ENCODE assay signal across 5 cellular contexts in the genomic region with DNA sequence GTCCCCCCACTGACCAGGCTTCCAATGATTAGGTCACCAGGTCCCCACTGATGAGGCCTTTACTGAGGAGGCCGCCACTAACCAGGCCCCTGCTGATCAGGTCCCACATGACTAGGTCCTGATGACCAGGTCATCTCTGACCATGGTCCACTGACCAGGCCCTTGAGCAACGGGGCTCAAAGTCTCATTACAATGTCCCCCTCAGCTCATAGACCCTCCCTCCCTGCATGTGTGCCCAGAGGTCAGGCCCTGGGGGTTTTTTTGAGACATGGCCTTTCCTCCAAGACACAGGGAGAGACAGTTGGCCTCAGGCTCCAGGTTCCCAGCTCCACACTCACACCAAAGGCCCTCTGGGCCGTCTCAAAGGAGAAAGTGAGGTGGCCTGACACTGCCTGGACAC.
A peak's percentile ranks its signal among the peaks of the same experiment; 100 is the strongest.
DNase-seq lines count a peak whose midpoint lies in the region; FAIRE-seq and TF ChIP-seq lines count a peak whose summit lies in the region.
"Not testable (repeated sequence)": the region's sequence is repeated elsewhere in the genome, so short reads cannot be mapped to it uniquely, and the experiment has no call there.

No MANE protein-coding gene starts in this region.

- H3K79me1 ChIP-seq in trophoblast cell (ENCODE audit: low read length): not testable (repeated sequence)

- not testable (repeated sequence) for TF ChIP-seq POLR2A in spleen (IDR thresholded peaks at IDR 0.05)

- H3K36me3 Mint-ChIP-seq in activated CD4-positive, alpha-beta T cell treated with anti-CD3 and anti-CD28 coated beads, Interleukin-2, amount 10 ng/mL, durations not matched to agents 24 days and 14 days (ENCODE audit: low read depth): not testable (repeated sequence)

- H3K27me3 Mint-ChIP-seq in activated CD4-positive, alpha-beta T cell treated with anti-CD3 and anti-CD28 coated beads, Interleukin-2, amount 10 ng/mL, durations not matched to agents 24 days and 14 days: not testable (repeated sequence)

- not testable (repeated sequence) for H4K91ac ChIP-seq in trophoblast cell (ENCODE audit: low read depth, low read length)

- not testable (repeated sequence) for H2AK5ac ChIP-seq in trophoblast cell (ENCODE audit: low read length)

- H3K27ac ChIP-seq in kidney (ENCODE audit: low read depth in 2 of 2, low read length in 2 of 2); trophoblast cell (ENCODE audit: low read depth, low read length); spleen: not testable (repeated sequence)

- not testable (repeated sequence) for H3K4me2 ChIP-seq in trophoblast cell (ENCODE audit: low read length)

- not testable (repeated sequence) for H4K8ac ChIP-seq in trophoblast cell (ENCODE audit: low read depth, low read length)

- H3K4me1 Mint-ChIP-seq in activated CD4-positive, alpha-beta T cell treated with anti-CD3 and anti-CD28 coated beads, Interleukin-2, amount 10 ng/mL, durations not matched to agents 24 days and 14 days: not testable (repeated sequence)

- WGBS in trophoblast cell (ENCODE audit: extremely low coverage, insufficient coverage, insufficient read length): no CpG with 5 or more reads among the region's 3 CpGs
- WGBS in spleen, 5 donors: 36 to 59% (median 40%) methylated on average over 2 to 3 of the region's 3 CpGs

- not testable (repeated sequence) for H3K4me1 ChIP-seq in kidney (ENCODE audit: control insufficient read depth in 1 of 2, insufficient read depth in 1 of 2, low read depth in 1 of 2, low read length in 2 of 2); trophoblast cell (ENCODE audit: control insufficient read depth in 1 of 2, insufficient read depth in 2 of 2, low read length in 2 of 2); spleen

- H2BK12ac ChIP-seq in trophoblast cell (ENCODE audit: low read length): not testable (repeated sequence)

- not testable (repeated sequence) for H3K9me3 ChIP-seq in kidney (ENCODE audit: control insufficient read depth in 1 of 2, low read length in 2 of 2)
- H3K9me3 ChIP-seq in trophoblast cell (ENCODE audit: insufficient read depth, low read depth, low read length): peaks cover 21% of the 10 kb centered on the region
- H3K9me3 ChIP-seq in spleen: peaks cover 0 to 13% (median 7%) of the 10 kb centered on the region in 8 donors

- not testable (repeated sequence) for H3K27ac Mint-ChIP-seq in activated CD4-positive, alpha-beta T cell treated with anti-CD3 and anti-CD28 coated beads, Interleukin-2, amount 10 ng/mL, durations not matched to agents 24 days and 14 days

- H3K14ac ChIP-seq in trophoblast cell (ENCODE audit: low read length): not testable (repeated sequence)

- H3K27me3 ChIP-seq in trophoblast cell (ENCODE audit: insufficient read depth, low read length); spleen (replicated peaks in 1 of 7): not testable (repeated sequence)

- not testable (repeated sequence) for H3K9ac ChIP-seq in kidney (ENCODE audit: low read length in 2 of 2); trophoblast cell (ENCODE audit: low read length)

- H3K79me2 ChIP-seq in trophoblast cell (ENCODE audit: control insufficient read depth, insufficient read depth, low read length, poor library complexity): not testable (repeated sequence)

- not testable (repeated sequence) for TF ChIP-seq CTCF in kidney (IDR thresholded peaks at IDR 0.05; ENCODE audit: borderline replicate concordance, extremely low read depth, insufficient read depth); spleen (IDR thresholded peaks at IDR 0.05 in 8 of 11, conservative IDR thresholded peaks at IDR 0.05 in 3 of 11)

- not testable (repeated sequence) for H3K4me3 ChIP-seq in kidney (ENCODE audit: low read length in 2 of 2); spleen
- H3K4me3 ChIP-seq in trophoblast cell (ENCODE audit: low read depth, low read length): peak overlapping the region; percentile 67

- H3K4ac ChIP-seq in trophoblast cell (ENCODE audit: low read depth, low read length): not testable (repeated sequence)

- FAIRE-seq in kidney (lab: Jason Lieb, UNC): not testable (repeated sequence)

- H3K23ac ChIP-seq in trophoblast cell (ENCODE audit: low read length): not testable (repeated sequence)

- not testable (repeated sequence) for H2BK120ac ChIP-seq in trophoblast cell (ENCODE audit: insufficient read depth, low read length, poor library complexity)

- H3K9me3 Mint-ChIP-seq in activated CD4-positive, alpha-beta T cell treated with anti-CD3 and anti-CD28 coated beads, Interleukin-2, amount 10 ng/mL, durations not matched to agents 24 days and 14 days: peaks cover 14% of the 10 kb centered on the region

- intact Hi-C loops in activated CD4-positive, alpha-beta T cell treated with anti-CD3 and anti-CD28 coated beads, Interleukin-2, amount 10 ng/mL, durations not matched to agents 24 days and 14 days (cut with micrococcal nuclease); kidney (cut with DNase I); spleen (cut with DNase I; ENCODE audit: low total_unique reads): not testable (repeated sequence)

- not testable (repeated sequence) for H2BK5ac ChIP-seq in trophoblast cell (ENCODE audit: low read depth, low read length, poor library complexity)

- not testable (repeated sequence) for H3K4me3 Mint-ChIP-seq in activated CD4-positive, alpha-beta T cell treated with anti-CD3 and anti-CD28 coated beads, Interleukin-2, amount 10 ng/mL, durations not matched to agents 24 days and 14 days

- not testable (repeated sequence) for H3K18ac ChIP-seq in trophoblast cell (ENCODE audit: low read length)

- DNase-seq in activated CD4-positive, alpha-beta T cell treated with anti-CD3 and anti-CD28 coated beads, Interleukin-2, amount 10 ng/mL, durations not matched to agents 24 days and 14 days: peak; percentile 54
- DNase-seq in kidney: peak; percentile 57
- DNase-seq in medulla oblongata (ENCODE audit: extremely low spot score): peak; percentile 1
- DNase-seq in trophoblast cell: not testable (repeated sequence)
- peak; percentile 76 for DNase-seq in spleen

- not testable (repeated sequence) for H2AFZ ChIP-seq in trophoblast cell (ENCODE audit: insufficient read depth, low read length, poor library complexity)

- H3K36me3 ChIP-seq in kidney (ENCODE audit: control insufficient read depth in 1 of 2, insufficient read depth in 2 of 2, low read length in 2 of 2); trophoblast cell (ENCODE audit: control insufficient read depth in 1 of 2, insufficient read depth in 2 of 2, low read length in 2 of 2); spleen: not testable (repeated sequence)

- H4K12ac ChIP-seq in trophoblast cell (ENCODE audit: low read depth, low read length): not testable (repeated sequence)
